Comparison of ENCODE assay signal across 25 cellular contexts in the genomic region with DNA sequence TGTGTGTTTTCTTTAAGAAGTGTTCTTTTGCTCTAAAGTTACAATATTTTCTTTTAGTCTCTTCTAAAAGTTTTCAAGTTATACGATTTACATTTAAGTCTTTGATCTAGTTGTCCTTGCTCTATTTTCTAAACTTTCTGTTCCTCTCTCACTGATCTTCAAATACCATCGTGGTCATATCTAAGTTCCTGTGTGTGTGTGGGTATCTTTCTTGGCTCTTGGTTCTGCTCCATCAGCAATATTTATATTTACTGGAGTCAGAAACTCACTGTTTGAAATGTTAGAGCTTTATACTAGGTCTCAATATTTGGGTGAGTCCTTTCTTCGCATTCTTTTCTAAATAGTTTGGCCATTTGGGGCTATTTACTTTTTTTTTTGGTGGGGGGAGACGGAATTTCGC.
DNase-seq lines count a peak whose midpoint lies in the region; ATAC-seq, FAIRE-seq and TF ChIP-seq lines count a peak whose summit lies in the region.
"Had no signal": no experiment of that assay in that cellular context is flagged by ENCODE, and none has a peak within 500 bp of the region (broad histone marks: within the 10 kb centered on the region; RNA-seq: fewer than 3 reads in every experiment).

No MANE protein-coding gene starts in this region.

- SMC1A ChIA-PET in GM12878 (lab: Charles Lee; ENCODE audit: uncharacterized antibody, unreplicated experiment): interaction anchor here (1.8 kb wide), 1 partner anchor 36 kb away, joined by 3 read pairs; no protein-coding TSS in a partner anchor

- RAD21 ChIA-PET in GM12878 (lab: Charles Lee; ENCODE audit: unreplicated experiment): no interaction called here

- H3K36me3 ChIP-seq in GM12878 (ENCODE audit: control insufficient read depth in 2 of 2, insufficient read depth in 2 of 2, low read length in 1 of 2) (no peaks in the 10 kb centered on the region), GM23338 (ENCODE audit: insufficient read depth) (0 out of 2 replicates have a peak, but pooled peaks cover 2% of the 10 kb centered on the region), testis (ENCODE audit: low read depth, missing control alignments) (no peaks in the 10 kb centered on the region)

- no peak overlapping the region for H3K4me2 ChIP-seq in GM12878 (ENCODE audit: control insufficient read depth, insufficient read depth)
- H3K4me2 ChIP-seq in GM23338: no peak overlapping the region

- peaks cover 3% of the 10 kb centered on the region for H3K36me3 Mint-ChIP-seq in osteocyte (ENCODE audit: unreplicated experiment)
- H3K36me3 Mint-ChIP-seq in progenitor cell of endocrine pancreas (ENCODE audit: insufficient read depth): no peaks in the 10 kb centered on the region
- no peaks in the 10 kb centered on the region for H3K36me3 Mint-ChIP-seq in GM23338 (ENCODE audit: low read depth)
- H3K36me3 Mint-ChIP-seq: CD14-positive monocyte; CD8-positive, alpha-beta memory T cell had no signal

- H3K4me1 ChIP-seq in GM12878 (ENCODE audit: control insufficient read depth, insufficient read depth, low read length) (no peaks in the 10 kb centered on the region; the same call in 1 of the 2 replicates), GM23338 (ENCODE audit: insufficient read depth) (no peaks in the 10 kb centered on the region), testis (peaks cover 12% of the 10 kb centered on the region)

- POLR2A ChIA-PET in GM12878 (lab: Charles Lee): no interaction called here

- no peaks in the 10 kb centered on the region for H4K20me1 ChIP-seq in GM12878 (ENCODE audit: control insufficient read depth, insufficient read depth)
- no peaks in the 10 kb centered on the region for H4K20me1 ChIP-seq in GM23338 (replicated peaks; ENCODE audit: insufficient read depth)

- no peak for TF ChIP-seq RAD21 in GM12878 (IDR thresholded peaks at IDR 0.05; ENCODE audit: insufficient read depth, low read depth, low read length)

- H3K9me2 ChIP-seq in GM23338 (ENCODE audit: insufficient read depth): peaks cover 12% of the 10 kb centered on the region; the same call in 1 of the 2 replicates

- no TSS peak for BruUV-seq in GM12878 (replicated peaks; lab: Mats Ljungman, UMichigan)

- ATAC-seq in GM12878: no peak
- no peak for ATAC-seq in GM23338
- ATAC-seq: Panc1 had no signal

- no peaks in the 10 kb centered on the region; the same call in 2 of the 3 replicates for H3K9me3 ChIP-seq in GM12878 (replicated peaks; ENCODE audit: control insufficient read depth, insufficient read depth, low read length)
- no peaks in the 10 kb centered on the region for H3K9me3 ChIP-seq in testis

- H3K27ac Mint-ChIP-seq in osteocyte (ENCODE audit: unreplicated experiment) (peak overlapping the region; percentile 66), progenitor cell of endocrine pancreas (no peak overlapping the region), GM23338 (no peak overlapping the region)
- H3K27ac Mint-ChIP-seq: B cell; CD14-positive monocyte; CD8-positive, alpha-beta memory T cell; H9 had no signal

- H3K27me3 ChIP-seq in GM12878 (replicated peaks in 1 of 2; ENCODE audit: control insufficient read depth in 2 of 2, insufficient read depth in 2 of 2, low read length in 1 of 2): peaks cover 0 to 2% of the 10 kb centered on the region in 2 experiments; a peak in 1 of 4 replicates
- no peaks in the 10 kb centered on the region for H3K27me3 ChIP-seq in GM23338 (ENCODE audit: insufficient read depth)
- no peaks in the 10 kb centered on the region for H3K27me3 ChIP-seq in testis
- H3K27me3 ChIP-seq: MG63 had no signal

- in situ Hi-C loops in GM12878 (cut with MboI): no loop called here

- H3K27ac ChIP-seq in GM12878 (ENCODE audit: control insufficient read depth, insufficient read depth) (no peak overlapping the region), GM23338 (ENCODE audit: low read depth) (no peak overlapping the region), testis (peak overlapping the region in 1 of 2 donors; percentile 58)
- H3K27ac ChIP-seq: GM23248 had no signal

- TF ChIP-seq EP300 in GM12878 (IDR thresholded peaks at IDR 0.05; ENCODE audit: borderline replicate concordance in 1 of 2, control insufficient read depth in 1 of 2, low read depth in 2 of 2, low read length in 2 of 2): no peak

- H3K27me3 Mint-ChIP-seq in osteocyte (ENCODE audit: unreplicated experiment): no peaks in the 10 kb centered on the region
- peaks cover 28% of the 10 kb centered on the region for H3K27me3 Mint-ChIP-seq in progenitor cell of endocrine pancreas
- peaks cover 10% of the 10 kb centered on the region for H3K27me3 Mint-ChIP-seq in GM23338 (ENCODE audit: insufficient read depth, low read depth, poor library complexity)

- intact Hi-C loops in GM12878 (cut with micrococcal nuclease; ENCODE audit: unreplicated experiment): no loop called here
- intact Hi-C loops in testis (cut with DNase I; ENCODE audit: low total_unique reads): no loop called here

- H3F3A ChIP-seq in GM23338 (replicated peaks; ENCODE audit: low read depth): no peaks in the 10 kb centered on the region

- H2AFZ ChIP-seq in GM12878 (ENCODE audit: control insufficient read depth, low read depth, low read length) (no peak overlapping the region), GM23338 (no peak overlapping the region)
- H2AFZ ChIP-seq: GM23248 had no signal

- TF ChIP-seq POLR2A in GM12891 (IDR thresholded peaks at IDR 0.05; ENCODE audit: low read depth, low read length) (no peak), GM12878 (IDR thresholded peaks at IDR 0.05; ENCODE audit: low read depth, low read length) (no peak), testis (IDR thresholded peaks at IDR 0.05) (no peak)

- H3K4me1 Mint-ChIP-seq in osteocyte (ENCODE audit: unreplicated experiment): peaks cover 53% of the 10 kb centered on the region
- no peaks in the 10 kb centered on the region for H3K4me1 Mint-ChIP-seq in progenitor cell of endocrine pancreas (ENCODE audit: low read depth)
- H3K4me1 Mint-ChIP-seq in GM23338: peaks cover 9% of the 10 kb centered on the region
- H3K4me1 Mint-ChIP-seq: CD14-positive monocyte; CD8-positive, alpha-beta memory T cell had no signal

- CTCF ChIA-PET in GM12878 (lab: Yijun Ruan, JAX): interaction anchor here (1.6 kb wide), 1 partner anchor 8 kb away, joined by 3 read pairs; no protein-coding TSS in a partner anchor

- TF ChIP-seq CTCF in GM12878 (IDR thresholded peaks at IDR 0.05 in 2 of 3, conservative IDR thresholded peaks at IDR 0.05 in 1 of 3; ENCODE audit: control insufficient read depth in 2 of 3, extremely low read depth in 1 of 3, insufficient read depth in 1 of 3, low read depth in 3 of 3, low read length in 3 of 3) (no peak), osteocyte (IDR thresholded peaks at IDR 0.05) (no peak), progenitor cell of endocrine pancreas (IDR thresholded peaks at IDR 0.05; ENCODE audit: unreplicated experiment) (no peak), GM23338 (conservative IDR thresholded peaks at IDR 0.05; ENCODE audit: low read depth in 2 of 2) (no peak), testis (IDR thresholded peaks at IDR 0.05) (no peak)

- FAIRE-seq in GM12891 (lab: Jason Lieb, UNC) (no peak), GM12878 (lab: Jason Lieb, UNC) (peak; percentile 23)
- FAIRE-seq: GM18507 had no signal

- H3K9ac ChIP-seq in GM12878 (ENCODE audit: control insufficient read depth, insufficient read depth, low read length): no peak overlapping the region
- H3K9ac ChIP-seq: GM23248 had no signal

- H3K4me3 ChIP-seq in GM12878 (no peak overlapping the region), GM23338 (no peak overlapping the region), testis (no peak overlapping the region)
- H3K4me3 ChIP-seq: GM23248, MG63 had no signal

- H3K79me2 ChIP-seq in GM12878 (ENCODE audit: control insufficient read depth, insufficient read depth, low read length) (no peaks in the 10 kb centered on the region), GM23338 (replicated peaks; ENCODE audit: insufficient read depth) (no peaks in the 10 kb centered on the region)

- DNase-seq in GM12891 (ENCODE audit: insufficient read length, low spot score) (no peak), MV-4-11 (lab: John Stamatoyannopoulos, UW) (peak; percentile 45), GM12878 (ENCODE audit: low read depth, low spot score) (no peak), osteocyte (ENCODE audit: extremely low spot score, unreplicated experiment) (no peak), progenitor cell of endocrine pancreas (ENCODE audit: low spot score, unreplicated experiment) (no peak), GM23338 (ENCODE audit: low spot score) (no peak), D341Med (ENCODE audit: low spot score) (no peak), testis (no peak)
- DNase-seq: CD8-positive, alpha-beta memory T cell; DMS79 treated with DMSO at 0.1 percent for 48 hours; GM23248; H9; KG1; MG63; NCI-H1048; NCI-H1417; NCI-H1694 treated with DMSO at 0.1 percent for 48 hours; NCI-H2081; NCI-H2227 treated with DMSO at 0.1 percent for 48 hours; NCI-H526 treated with DMSO at 0.1 percent for 48 hours; SHP77 treated with DMSO at 0.1 percent for 48 hours had no signal

- no peak overlapping the region for H3K4me3 Mint-ChIP-seq in osteocyte (ENCODE audit: unreplicated experiment)
- H3K4me3 Mint-ChIP-seq in progenitor cell of endocrine pancreas (ENCODE audit: low read depth): no peak overlapping the region
- H3K4me3 Mint-ChIP-seq in GM23338: no peak overlapping the region
- H3K4me3 Mint-ChIP-seq: B cell; CD14-positive monocyte; CD8-positive, alpha-beta memory T cell; H9 had no signal

- WGBS in GM12878 (ENCODE audit: insufficient coverage, insufficient replicate concordance, low lambda C conversion rate, missing lambda C conversion rate): 17% methylated on average over 5 of the region's 5 CpGs
- 75 to 78% methylated on average over 5 of the region's 5 CpGs for WGBS in testis, 2 donors

- H3K9me3 Mint-ChIP-seq in osteocyte (ENCODE audit: unreplicated experiment) (peaks cover 10% of the 10 kb centered on the region), progenitor cell of endocrine pancreas (ENCODE audit: low read depth) (peaks cover 3% of the 10 kb centered on the region), GM23338 (peaks cover 6% of the 10 kb centered on the region; the same call in 2 of the 3 replicates)

TF ChIP-seq in GM12891, 5 proteins besides CTCF, POLR2A, EP300 and RAD21 (continues in another document):
- TF ChIP-seq POLR2AphosphoS5 (IDR thresholded peaks at IDR 0.05; ENCODE audit: low read depth, low read length) (no peak), POU2F2 (IDR thresholded peaks at IDR 0.05; ENCODE audit: low read depth, low read length) (no peak), SPI1 (IDR thresholded peaks at IDR 0.05; ENCODE audit: low read depth, low read length) (peak; percentile 16; the same call in 1 of the 2 replicates)

TF ChIP-seq in GM12878, 131 proteins besides CTCF, POLR2A, EP300 and RAD21:
- TF ChIP-seq SPI1 (IDR thresholded peaks at IDR 0.05; ENCODE audit: borderline replicate concordance, insufficient read depth, low read depth, low read length) (peak; percentile 52; the same call in 1 of the 2 replicates), CHD2 (IDR thresholded peaks at IDR 0.05; ENCODE audit: borderline replicate concordance, low read depth, low read length) (no peak)

TF ChIP-seq in GM23338, 12 proteins besides CTCF, POLR2A, EP300 and RAD21 (continues in another document):
- no peak for TF ChIP-seq STAT1 (IDR thresholded peaks at IDR 0.05; ENCODE audit: unreplicated experiment)
